In genomic region chr5:59661939-59662615, GRCh38 we compare ENCODE assay signal across 8 cellular contexts.
A peak's percentile ranks its signal among the peaks of the same experiment; 100 is the strongest.
DNase-seq lines count a peak whose midpoint lies in the region; ATAC-seq and TF ChIP-seq lines count a peak whose summit lies in the region.

No MANE protein-coding gene starts in this region.

- H3K4me3 Mint-ChIP-seq in mesothelial cell of epicardium = no peak overlapping the region

- H3K27ac Mint-ChIP-seq in mesothelial cell of epicardium = peak overlapping the region; percentile 83

- DNase-seq in DND-41 (peak; percentile 8), SW480 (ENCODE audit: low spot score) (peak; percentile 89), mesothelial cell of epicardium (ENCODE audit: low spot score in 2 of 2, unreplicated experiment in 2 of 2) (no peak), EL (no peak), germinal center (ENCODE audit: low spot score) (no peak)

- no peaks in the 10 kb centered on the region for H3K36me3 ChIP-seq in DND-41 (ENCODE audit: insufficient read depth, low read length)

- no peaks in the 10 kb centered on the region for H4K20me1 ChIP-seq in DND-41 (ENCODE audit: insufficient read depth, low read length)

- H3K9ac ChIP-seq in DND-41 (ENCODE audit: low read depth, low read length) = no peak overlapping the region

- no peak overlapping the region for H3K4me2 ChIP-seq in DND-41 (ENCODE audit: insufficient read depth, low read length)

- H3K4me1 ChIP-seq in DND-41 (ENCODE audit: insufficient read depth, low read length) = no peaks in the 10 kb centered on the region

- H2AFZ ChIP-seq in DND-41 (ENCODE audit: low read depth, low read length) = no peak overlapping the region

- H3K4me3 ChIP-seq in DND-41 (ENCODE audit: low read depth in 1 of 2, low read length in 2 of 2) = no peak overlapping the region

- no peak overlapping the region for H3K27ac ChIP-seq in DND-41 (ENCODE audit: low read length)

- no peaks in the 10 kb centered on the region for H3K27me3 ChIP-seq in DND-41 (ENCODE audit: insufficient read depth, low read length, poor library complexity)

- ATAC-seq in DND-41 (ENCODE audit: insufficient read depth, low read depth) = peak; percentile 67
- peak; percentile 60 for ATAC-seq in HG02678 (IDR thresholded peaks at IDR 0.05; ENCODE audit: unreplicated experiment)
- ATAC-seq in HG03571 (IDR thresholded peaks at IDR 0.05; ENCODE audit: unreplicated experiment) = no peak
- no peak for ATAC-seq in GM21526 (IDR thresholded peaks at IDR 0.05; ENCODE audit: low FRiP score, unreplicated experiment)

- no peaks in the 10 kb centered on the region for H3K27me3 Mint-ChIP-seq in mesothelial cell of epicardium (ENCODE audit: low read depth)

- H3K79me2 ChIP-seq in DND-41 (ENCODE audit: insufficient read depth, low read length) = no peaks in the 10 kb centered on the region

- H3K36me3 Mint-ChIP-seq in mesothelial cell of epicardium = no peaks in the 10 kb centered on the region

- TF ChIP-seq CTCF in DND-41 (IDR thresholded peaks at IDR 0.05; ENCODE audit: borderline replicate concordance, extremely low read depth, low read length, poor library complexity, severe bottlenecking) (no peak), mesothelial cell of epicardium (IDR thresholded peaks at IDR 0.05; ENCODE audit: unreplicated experiment) (no peak)

- H3K4me1 Mint-ChIP-seq in mesothelial cell of epicardium = peaks cover 45% of the 10 kb centered on the region

- no peaks in the 10 kb centered on the region for H3K9me3 ChIP-seq in DND-41 (ENCODE audit: insufficient read depth, low read length, severe bottlenecking)

- H3K9me3 Mint-ChIP-seq in mesothelial cell of epicardium = no peaks in the 10 kb centered on the region

Comparison
In these comparisons a context has a peak if more than half of its experiments do, and no peak if none do; other contexts are left out.
1. ATAC-seq: peak in DND-41 (single experiment) and HG02678 (single experiment); none in HG03571 (single experiment) and GM21526 (single experiment).
2. DNase-seq: peak in DND-41 (single experiment) and SW480 (single experiment); none in mesothelial cell of epicardium (0 of 2), EL (single experiment) and germinal center (single experiment).